2 cellular contexts compared by ENCODE assay signal in genomic region chr17:78383725-78384471, GRCh38.
TF ChIP-seq lines count a peak whose summit lies in the region.

No MANE protein-coding gene starts in this region.

TF ChIP-seq in liver, 16 proteins besides CTCF, POLR2A, EP300 and RAD21:
- TF ChIP-seq HNF4A (conservative IDR thresholded peaks at IDR 0.05) (no peak), RXRA (IDR thresholded peaks at IDR 0.05) (peak; percentile 84 to 85), EGR1 (IDR thresholded peaks at IDR 0.05; ENCODE audit: low read depth in 2 of 2) (no peak), SP1 (IDR thresholded peaks at IDR 0.05) (peak; percentile 52), GABPA (IDR thresholded peaks at IDR 0.05 in 1 of 2, conservative IDR thresholded peaks at IDR 0.05 in 1 of 2) (no peak), JUND (IDR thresholded peaks at IDR 0.05) (peak; percentile 21 to 49), ATF3 (IDR thresholded peaks at IDR 0.05) (no peak), YY1 (IDR thresholded peaks at IDR 0.05) (no peak), ZBTB33 (IDR thresholded peaks at IDR 0.05) (no peak), NR2F2 (IDR thresholded peaks at IDR 0.05) (peak; percentile 97), REST (IDR thresholded peaks at IDR 0.05) (no peak), HNF4G (IDR thresholded peaks at IDR 0.05) (no peak), FOXA2 (IDR thresholded peaks at IDR 0.05) (no peak), TAF1 (conservative IDR thresholded peaks at IDR 0.05) (no peak), MAX (IDR thresholded peaks at IDR 0.05) (no peak), FOXA1 (IDR thresholded peaks at IDR 0.05) (no peak)

TF ChIP-seq in HepG2, 621 proteins besides CTCF, POLR2A, EP300 and RAD21:
- TF ChIP-seq SP1 (IDR thresholded peaks at IDR 0.05) (no peak), SP1 (CRISPR knock-in tag; IDR thresholded peaks at IDR 0.05) (no peak), DMTF1 (CRISPR knock-in tag; IDR thresholded peaks at IDR 0.05) (no peak), ZNF878 (CRISPR knock-in tag; IDR thresholded peaks at IDR 0.05) (no peak), ISL2 (CRISPR knock-in tag; IDR thresholded peaks at IDR 0.05) (no peak), ZNF362 (CRISPR knock-in tag; IDR thresholded peaks at IDR 0.05; ENCODE audit: borderline replicate concordance) (no peak), DNMT3B (CRISPR knock-in tag; conservative IDR thresholded peaks at IDR 0.05) (no peak)
